ENCODE assay signal across 30 cellular contexts in the genomic region with DNA sequence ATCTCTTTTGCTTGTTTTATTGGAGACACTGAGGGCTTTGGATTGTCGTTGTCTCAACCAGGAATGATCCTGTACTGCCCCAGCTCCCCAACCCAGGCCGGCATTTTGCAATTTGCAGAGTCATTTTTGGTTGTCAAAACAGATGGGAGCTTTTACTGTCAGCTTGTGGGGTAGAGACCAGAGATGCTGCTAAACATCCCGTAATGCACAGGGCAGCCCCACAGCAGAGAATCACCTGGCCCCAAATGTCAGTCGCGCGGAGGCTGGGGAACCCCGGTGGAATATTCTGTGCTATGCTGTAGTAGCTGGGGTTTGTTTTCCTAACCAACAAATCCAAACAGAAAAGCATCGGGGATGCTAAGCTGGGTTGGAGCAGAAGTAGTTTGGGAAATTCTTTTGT.
DNase-seq lines count a peak whose midpoint lies in the region; ATAC-seq, FAIRE-seq and TF ChIP-seq lines count a peak whose summit lies in the region.
"Had no signal": no experiment of that assay in that cellular context is flagged by ENCODE, and none has a peak within 500 bp of the region (broad histone marks: within the 10 kb centered on the region; RNA-seq: fewer than 3 reads in every experiment).

No MANE protein-coding gene starts in this region.

- H3K27me3 ChIP-seq in HepG2 (ENCODE audit: control insufficient read depth in 1 of 2, insufficient read depth in 2 of 2, low read length in 2 of 2), result peaks cover 2 to 15% of the 10 kb centered on the region in 2 experiments; a peak in 2 of 5 replicates
- H3K27me3 ChIP-seq in right lobe of liver, result no peaks in the 10 kb centered on the region
- H3K27me3 ChIP-seq in mesenchymal stem cell (ENCODE audit: control insufficient read depth in 1 of 2, insufficient read depth in 1 of 2, low read length in 2 of 2), result no peaks in the 10 kb centered on the region
- H3K27me3 ChIP-seq: brain microvascular endothelial cell, pancreas, SJSA1, uterus had no signal

- 51% methylated on average over 8 of the region's 8 CpGs for WGBS in HepG2 (ENCODE audit: low lambda C conversion rate)
- WGBS in right lobe of liver (ENCODE audit: insufficient coverage, low coverage, low lambda C conversion rate, missing lambda C conversion rate), result 83% methylated on average over 6 of the region's 8 CpGs
- 86% methylated on average over 6 of the region's 8 CpGs for WGBS in mesenchymal stem cell

- H3K9me3 ChIP-seq in HepG2 (ENCODE audit: low read length) (peaks cover 6% of the 10 kb centered on the region), right lobe of liver (no peaks in the 10 kb centered on the region), mesenchymal stem cell (ENCODE audit: control insufficient read depth, low read length) (no peaks in the 10 kb centered on the region)
- H3K9me3 ChIP-seq: pancreas, uterus had no signal

- intact Hi-C loops in HepG2 (cut with micrococcal nuclease; ENCODE audit: unreplicated experiment), result no loop called here
- intact Hi-C loops in right lobe of liver (cut with DNase I), result no loop called here
- intact Hi-C loops in activated T-helper 1 cell treated with anti-CD3 and anti-CD28 coated beads, Interleukin-12 subunit alpha, Interleukin-12 subunit beta, Interleukin-2, Interleukin-4 antibody, amounts not matched to agents 30 ng/mL and 10 ng/mL and 1 ng/mL, durations not matched to agents 14 hours and 24 hours and 36 hours (cut with micrococcal nuclease), result loop anchor here (1.0 to 10.0 kb wide), 7 partner anchors 98 to 1027 kb away; no protein-coding TSS in a partner anchor

- H3K18ac ChIP-seq in mesenchymal stem cell (ENCODE audit: low read depth in 1 of 2, low read length in 2 of 2), result peak overlapping the region; percentile 64 to 66

- H4K91ac ChIP-seq in mesenchymal stem cell (ENCODE audit: low read length), result no peak overlapping the region

- peak overlapping the region; percentile 74 for H3K27ac Mint-ChIP-seq in activated T-helper 1 cell treated with anti-CD3 and anti-CD28 coated beads, Interleukin-12 subunit alpha, Interleukin-12 subunit beta, Interleukin-2, Interleukin-4 antibody, amounts not matched to agents 30 ng/mL and 10 ng/mL and 1 ng/mL, durations not matched to agents 14 hours and 24 hours and 36 hours
- H3K27ac Mint-ChIP-seq in stimulated activated memory B cell treated with anti-CD40 and anti-IgM and Interleukin-4, amounts not matched to agents 10 μg/mL and 1 μg/mL and 100 μg/mL, for 72 hours, result peak overlapping the region; percentile 44
- H3K27ac Mint-ChIP-seq: natural killer cell treated with Interleukin-12 subunit alpha and Interleukin-12 subunit beta and Interleukin-15 and Interleukin-18, amount 100 ng/mL, for 72 hours had no signal

- H2BK15ac ChIP-seq in mesenchymal stem cell (ENCODE audit: low read depth, poor library complexity, severe bottlenecking), result no peak overlapping the region

- TF ChIP-seq POLR2A in HepG2 (IDR thresholded peaks at IDR 0.05; ENCODE audit: insufficient read depth in 1 of 2, low read depth in 2 of 2, low read length in 2 of 2) (no peak), right lobe of liver (IDR thresholded peaks at IDR 0.05) (no peak)

- no peaks in the 10 kb centered on the region for H3K27me3 Mint-ChIP-seq in activated T-helper 1 cell treated with anti-CD3 and anti-CD28 coated beads, Interleukin-12 subunit alpha, Interleukin-12 subunit beta, Interleukin-2, Interleukin-4 antibody, amounts not matched to agents 30 ng/mL and 10 ng/mL and 1 ng/mL, durations not matched to agents 14 hours and 24 hours and 36 hours (ENCODE audit: insufficient read depth)
- peaks cover 18% of the 10 kb centered on the region for H3K27me3 Mint-ChIP-seq in stimulated activated memory B cell treated with anti-CD40 and anti-IgM and Interleukin-4, amounts not matched to agents 10 μg/mL and 1 μg/mL and 100 μg/mL, for 72 hours

- H2BK120ac ChIP-seq in mesenchymal stem cell (ENCODE audit: low read depth, low read length), result peak overlapping the region; percentile 74

- no TSS peak for BruUV-seq in HepG2 (replicated peaks; lab: Mats Ljungman, UMichigan)

- TF ChIP-seq EP300 in HepG2 (IDR thresholded peaks at IDR 0.05; ENCODE audit: low read depth in 2 of 2, low read length in 2 of 2), result no peak
- TF ChIP-seq EP300 in HepG2 (CRISPR knock-in tag; IDR thresholded peaks at IDR 0.05; ENCODE audit: borderline replicate concordance), result no peak

- H3K27ac ChIP-seq in HepG2 (ENCODE audit: extremely low read length, insufficient read depth, low read length) (no peak overlapping the region), right lobe of liver (peak overlapping the region in 1 of 3 donors; percentile 80), mesenchymal stem cell (ENCODE audit: low read length, poor library complexity, severe bottlenecking) (no peak overlapping the region)
- H3K27ac ChIP-seq: brain microvascular endothelial cell, C4-2B, KMS-11, left ventricle myocardium inferior, pancreas, SJSA1, thoracic aorta had no signal

- no peaks in the 10 kb centered on the region for H3K79me1 ChIP-seq in mesenchymal stem cell (replicated peaks; ENCODE audit: low read length, poor library complexity, severe bottlenecking)

- peaks cover 53% of the 10 kb centered on the region for H3K4me1 Mint-ChIP-seq in activated T-helper 1 cell treated with anti-CD3 and anti-CD28 coated beads, Interleukin-12 subunit alpha, Interleukin-12 subunit beta, Interleukin-2, Interleukin-4 antibody, amounts not matched to agents 30 ng/mL and 10 ng/mL and 1 ng/mL, durations not matched to agents 14 hours and 24 hours and 36 hours (ENCODE audit: low read depth)
- H3K4me1 Mint-ChIP-seq in stimulated activated memory B cell treated with anti-CD40 and anti-IgM and Interleukin-4, amounts not matched to agents 10 μg/mL and 1 μg/mL and 100 μg/mL, for 72 hours, result peaks cover 6% of the 10 kb centered on the region

- CTCF ChIA-PET in HepG2 (lab: Yijun Ruan, JAX; ENCODE audit: low intra/inter-chr PET ratio, low total read pairs), result no interaction called here

- H3K36me3 ChIP-seq in HepG2 (replicated peaks in 1 of 2; ENCODE audit: control insufficient read depth in 1 of 2, insufficient read depth in 2 of 2, low read length in 2 of 2), result no peaks in the 10 kb centered on the region
- no peaks in the 10 kb centered on the region for H3K36me3 ChIP-seq in right lobe of liver
- peaks cover 0 to 4% of the 10 kb centered on the region in 2 experiments for H3K36me3 ChIP-seq in mesenchymal stem cell (ENCODE audit: control insufficient read depth in 1 of 2, insufficient read depth in 2 of 2, low read depth in 1 of 2, low read length in 2 of 2)
- H3K36me3 ChIP-seq: brain microvascular endothelial cell, left ventricle myocardium inferior, pancreas, SJSA1, thoracic aorta, uterus had no signal

- in situ Hi-C loops in HepG2 (cut with HindIII; ENCODE audit: extremely low pct_ligation_motif_present, low pct_unique_long_range_greater_than_20kb), result no loop called here

- peaks cover 23% of the 10 kb centered on the region for H3K36me3 Mint-ChIP-seq in activated T-helper 1 cell treated with anti-CD3 and anti-CD28 coated beads, Interleukin-12 subunit alpha, Interleukin-12 subunit beta, Interleukin-2, Interleukin-4 antibody, amounts not matched to agents 30 ng/mL and 10 ng/mL and 1 ng/mL, durations not matched to agents 14 hours and 24 hours and 36 hours (ENCODE audit: low read depth)
- H3K36me3 Mint-ChIP-seq in stimulated activated memory B cell treated with anti-CD40 and anti-IgM and Interleukin-4, amounts not matched to agents 10 μg/mL and 1 μg/mL and 100 μg/mL, for 72 hours, result no peaks in the 10 kb centered on the region
- H3K36me3 Mint-ChIP-seq: natural killer cell treated with Interleukin-12 subunit alpha and Interleukin-12 subunit beta and Interleukin-15 and Interleukin-18, amount 100 ng/mL, for 72 hours had no signal

- peak overlapping the region in 1 of 2 experiments; percentile 77 for H2BK12ac ChIP-seq in mesenchymal stem cell (ENCODE audit: low read length in 2 of 2)

- DNase-seq in HepG2 (ENCODE audit: low spot score) (no peak), right lobe of liver (no peak), mesenchymal stem cell (no peak), COLO829 (ENCODE audit: low spot score) (no peak), dermis blood vessel endothelial cell (no peak)
- peak; percentile 14 for DNase-seq in activated T-helper 1 cell treated with anti-CD3 and anti-CD28 coated beads, Interleukin-12 subunit alpha, Interleukin-12 subunit beta, Interleukin-2, Interleukin-4 antibody, amounts not matched to agents 30 ng/mL and 10 ng/mL and 1 ng/mL, durations not matched to agents 14 hours and 24 hours and 36 hours (ENCODE audit: low spot score)
- DNase-seq: activated CD4-positive, CD25-positive, alpha-beta regulatory T cell; activated effector memory CD4-positive, alpha-beta T cell treated with Interleukin-2 at 50 U/mL for 16 hours; amniotic stem cell; brain microvascular endothelial cell; effector CD4-positive, alpha-beta T cell; glutamatergic neuron; islet precursor cell; left ventricle myocardium inferior; midbrain; MV-4-11; NCI-H446 treated with DMSO at 0.1 percent for 48 hours; NCI-H82; pancreas; retina; small intestine; stimulated activated naive CD4-positive, alpha-beta T cell; uterus had no signal

- no peak overlapping the region for H3K14ac ChIP-seq in mesenchymal stem cell (ENCODE audit: low read length in 2 of 2)

- H3K4me1 ChIP-seq in HepG2 (ENCODE audit: insufficient read depth, low read length) (peaks cover 15% of the 10 kb centered on the region), right lobe of liver (peaks cover 0 to 28% (median 10%) of the 10 kb centered on the region in 4 donors), mesenchymal stem cell (ENCODE audit: control insufficient read depth, insufficient read depth, low read depth, low read length) (no peaks in the 10 kb centered on the region)
- H3K4me1 ChIP-seq: uterus had no signal

- H2AFZ ChIP-seq in HepG2 (ENCODE audit: low read length) (no peak overlapping the region), mesenchymal stem cell (ENCODE audit: low read depth, low read length) (no peak overlapping the region)

- no peak for TF ChIP-seq CTCF in HepG2 (CRISPR knock-in tag; IDR thresholded peaks at IDR 0.05)
- TF ChIP-seq CTCF in right lobe of liver (IDR thresholded peaks at IDR 0.05), result no peak

- no peak overlapping the region for H2AK5ac ChIP-seq in mesenchymal stem cell (ENCODE audit: low read length, severe bottlenecking)

- no peak for FAIRE-seq in HepG2 (lab: Jason Lieb, UNC)
- FAIRE-seq: D721Med, pancreas, small intestine had no signal

- no peak overlapping the region for H3K4me3 ChIP-seq in HepG2 (replicated peaks in 1 of 3; ENCODE audit: insufficient read depth in 1 of 3, low read depth in 2 of 3, low read length in 3 of 3)
- H3K4me3 ChIP-seq in right lobe of liver, result no peak overlapping the region
- no peak overlapping the region for H3K4me3 ChIP-seq in mesenchymal stem cell (ENCODE audit: insufficient read depth in 1 of 2, low read depth in 1 of 2, low read length in 2 of 2)
- H3K4me3 ChIP-seq: left ventricle myocardium inferior, pancreas, SJSA1, thoracic aorta, uterus had no signal

- H3K9me3 Mint-ChIP-seq in activated T-helper 1 cell treated with anti-CD3 and anti-CD28 coated beads, Interleukin-12 subunit alpha, Interleukin-12 subunit beta, Interleukin-2, Interleukin-4 antibody, amounts not matched to agents 30 ng/mL and 10 ng/mL and 1 ng/mL, durations not matched to agents 14 hours and 24 hours and 36 hours, result peaks cover 15% of the 10 kb centered on the region
- peaks cover 16% of the 10 kb centered on the region for H3K9me3 Mint-ChIP-seq in stimulated activated memory B cell treated with anti-CD40 and anti-IgM and Interleukin-4, amounts not matched to agents 10 μg/mL and 1 μg/mL and 100 μg/mL, for 72 hours

- H3K4me2 ChIP-seq in HepG2 (ENCODE audit: low read depth, low read length) (no peak overlapping the region), mesenchymal stem cell (ENCODE audit: low read length, poor library complexity, severe bottlenecking) (no peak overlapping the region)
- H3K4me2 ChIP-seq: KMS-11 had no signal

- H4K8ac ChIP-seq in mesenchymal stem cell (ENCODE audit: low read length), result peak overlapping the region; percentile 66

- H3K79me2 ChIP-seq in HepG2 (ENCODE audit: insufficient read depth, low read length), result no peaks in the 10 kb centered on the region

- H3K9ac ChIP-seq in HepG2 (ENCODE audit: insufficient read depth, low read depth, low read length) (no peak overlapping the region), mesenchymal stem cell (ENCODE audit: low read length) (no peak overlapping the region)
- H3K9ac ChIP-seq: KMS-11 had no signal

- H3K4me3 Mint-ChIP-seq in activated T-helper 1 cell treated with anti-CD3 and anti-CD28 coated beads, Interleukin-12 subunit alpha, Interleukin-12 subunit beta, Interleukin-2, Interleukin-4 antibody, amounts not matched to agents 30 ng/mL and 10 ng/mL and 1 ng/mL, durations not matched to agents 14 hours and 24 hours and 36 hours, result no peak overlapping the region
- H3K4me3 Mint-ChIP-seq in stimulated activated memory B cell treated with anti-CD40 and anti-IgM and Interleukin-4, amounts not matched to agents 10 μg/mL and 1 μg/mL and 100 μg/mL, for 72 hours, result no peak overlapping the region
- H3K4me3 Mint-ChIP-seq: natural killer cell treated with Interleukin-12 subunit alpha and Interleukin-12 subunit beta and Interleukin-15 and Interleukin-18, amount 100 ng/mL, for 72 hours had no signal

- no peak overlapping the region for H3K23ac ChIP-seq in mesenchymal stem cell (ENCODE audit: low read length in 2 of 2)

- H3K4ac ChIP-seq in mesenchymal stem cell (ENCODE audit: low read depth in 1 of 2, low read length in 2 of 2), result peak overlapping the region; percentile 54 to 59

- no peak overlapping the region for H2BK5ac ChIP-seq in mesenchymal stem cell (ENCODE audit: low read depth, low read length, poor library complexity, severe bottlenecking)

- no peaks in the 10 kb centered on the region for H4K20me1 ChIP-seq in HepG2 (ENCODE audit: insufficient read depth, low read length)

- no peak for ATAC-seq in HepG2
- ATAC-seq in right lobe of liver, result no peak
- ATAC-seq in stimulated activated memory B cell treated with anti-CD40 and anti-IgM and Interleukin-4, amounts not matched to agents 10 μg/mL and 1 μg/mL and 100 μg/mL, for 72 hours, result peak; percentile 12
- ATAC-seq: natural killer cell treated with Interleukin-12 subunit alpha and Interleukin-12 subunit beta and Interleukin-15 and Interleukin-18, amount 100 ng/mL, for 72 hours; pancreas had no signal

- TF ChIP-seq RAD21 in HepG2 (CRISPR knock-in tag; IDR thresholded peaks at IDR 0.05), result no peak

- POLR2A ChIA-PET in HepG2 (lab: Yijun Ruan, JAX), result interaction anchor here (0.9 to 2.2 kb wide), 2 partner anchors 9 to 10 kb away, joined by 3 to 8 read pairs; no protein-coding TSS in a partner anchor
